ENCODE assay signal across 31 cellular contexts in the genomic region with DNA sequence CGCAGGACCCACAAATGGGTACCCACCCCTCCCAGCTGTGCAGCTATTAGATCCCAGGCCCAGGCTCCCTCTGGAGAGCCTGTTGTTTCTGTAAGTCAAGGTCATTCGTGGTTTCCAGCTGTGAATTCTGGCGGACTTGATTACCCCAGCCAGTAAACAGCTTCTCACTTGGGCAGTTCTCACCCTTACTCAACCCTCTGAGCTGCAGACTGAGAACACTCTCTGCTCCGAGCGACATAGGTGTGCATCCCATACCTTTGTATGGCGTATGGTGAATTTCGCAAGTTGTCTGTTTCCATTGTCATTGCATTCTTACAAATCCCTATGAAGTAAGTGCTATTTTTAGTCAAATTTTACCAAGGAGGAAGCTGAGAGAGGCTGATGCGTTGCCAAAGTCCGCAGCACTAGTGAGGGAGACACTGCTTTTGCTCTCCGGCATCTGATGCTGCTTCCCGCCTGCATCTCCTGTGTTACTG. TPM values are rescaled to one million over a fixed set of nuclear protein-coding genes. Genes with fewer than 3 reads are reported as not detected.
DNase-seq lines count a peak whose midpoint lies in the region; ATAC-seq, FAIRE-seq and TF ChIP-seq lines count a peak whose summit lies in the region.
"Had no signal": no experiment of that assay in that cellular context is flagged by ENCODE, and none has a peak within 500 bp of the region (broad histone marks: within the 10 kb centered on the region; RNA-seq: fewer than 3 reads in every experiment).

No MANE protein-coding gene starts in this region.

- H3K27me3 ChIP-seq in K562 (ENCODE audit: control insufficient read depth in 2 of 2, insufficient read depth in 2 of 2, low read length in 2 of 2) (no peaks in the 10 kb centered on the region), heart left ventricle (no peaks in the 10 kb centered on the region), psoas muscle (ENCODE audit: insufficient read depth in 3 of 3, low read length in 2 of 3) (no peaks in the 10 kb centered on the region)
- H3K27me3 ChIP-seq: BE2C had no signal

- TF ChIP-seq EP300 in K562 (IDR thresholded peaks at IDR 0.05; ENCODE audit: low read length), result no peak

- H3K36me3 Mint-ChIP-seq in glutamatergic neuron (ENCODE audit: unreplicated experiment), result peaks cover 5% of the 10 kb centered on the region
- H3K36me3 Mint-ChIP-seq: natural killer cell treated with Interleukin-12 subunit alpha and Interleukin-12 subunit beta and Interleukin-15 and Interleukin-18, amount 100 ng/mL, for 72 hours had no signal

- TF ChIP-seq CTCF in HEK293 (tag by site-specific recombination; IDR thresholded peaks at IDR 0.05), result no peak
- TF ChIP-seq CTCF in K562 (IDR thresholded peaks at IDR 0.05 in 2 of 3, conservative IDR thresholded peaks at IDR 0.05 in 1 of 3; ENCODE audit: insufficient read depth in 2 of 3, low read depth in 1 of 3, low read length in 3 of 3), result no peak
- no peak for TF ChIP-seq CTCF in heart left ventricle (IDR thresholded peaks at IDR 0.05)
- TF ChIP-seq CTCF in psoas muscle (IDR thresholded peaks at IDR 0.05), result no peak
- TF ChIP-seq CTCF in glutamatergic neuron (IDR thresholded peaks at IDR 0.05; ENCODE audit: partially characterized antibody, unreplicated experiment), result no peak

- no TSS peak for BruUV-seq in K562 (replicated peaks; lab: Mats Ljungman, UMichigan)

- H3K4me2 ChIP-seq in K562 (ENCODE audit: insufficient read depth, low read length), result no peak overlapping the region; the same call in 1 of the 2 replicates
- H3K4me2 ChIP-seq: A549, KMS-11 had no signal

- H3K4me1 Mint-ChIP-seq in glutamatergic neuron (ENCODE audit: low read depth, unreplicated experiment), result peaks cover 6% of the 10 kb centered on the region
- H3K4me1 Mint-ChIP-seq: activated B cell treated with CpG ODN at 0.5 μM for 24 hours; activated CD4-positive, alpha-beta memory T cell treated with anti-CD3 and anti-CD28 coated beads, Interleukin-2, amount 10 ng/mL, durations not matched to agents 7 days and 5 days had no signal

- H3K9me3 ChIP-seq in HEK293 (ENCODE audit: control insufficient read depth, insufficient read depth, low read depth, low read length) (no peaks in the 10 kb centered on the region), K562 (replicated peaks; ENCODE audit: control insufficient read depth, insufficient read depth, low read depth, low read length) (no peaks in the 10 kb centered on the region), heart left ventricle (no peaks in the 10 kb centered on the region), psoas muscle (no peaks in the 10 kb centered on the region)
- H3K9me3 ChIP-seq: A549, BE2C, prostate gland had no signal

- H3K9ac ChIP-seq in K562 (ENCODE audit: insufficient read depth in 1 of 2, low read depth in 2 of 2, low read length in 2 of 2), result no peak overlapping the region
- H3K9ac ChIP-seq: KMS-11 had no signal

- no peak for DNase-seq in K562 (ENCODE audit: extremely low read depth in 1 of 4, low spot score in 3 of 4)
- peak in 4 of 5 donors; percentile 46 to 66 (median 50) for DNase-seq in heart left ventricle
- DNase-seq in psoas muscle, result peak in 1 of 2 donors; percentile 76
- DNase-seq in glutamatergic neuron, result no peak
- no peak for DNase-seq in DMS153 treated with DMSO at 0.1 percent for 48 hours (lab: John Stamatoyannopoulos, UW; ENCODE audit: unreplicated experiment)
- no peak for DNase-seq in amniotic stem cell (lab: John Stamatoyannopoulos, UW)
- DNase-seq in SK-N-DZ (ENCODE audit: low spot score), result no peak
- DNase-seq: activated B cell treated with CpG ODN at 0.5 μM for 24 hours; activated CD4-positive, alpha-beta memory T cell treated with anti-CD3 and anti-CD28 coated beads, Interleukin-2, amount 10 ng/mL, durations not matched to agents 7 days and 5 days; activated gamma-delta T cell; amygdala; BE2C; caudate nucleus; DND-41; left colon; midbrain; NCI-H187 treated with DMSO at 0.1 percent for 48 hours; NCI-H526 treated with DMSO at 0.1 percent for 48 hours; stimulated activated CD4-positive, alpha-beta T cell treated with anti-CD3 and anti-CD28 coated beads, Interleukin-4, amount 100 ng/mL, for 4 hours; T-helper 9 cell had no signal

- no peak overlapping the region for H3K4me3 Mint-ChIP-seq in glutamatergic neuron (ENCODE audit: unreplicated experiment)
- H3K4me3 Mint-ChIP-seq: activated B cell treated with CpG ODN at 0.5 μM for 24 hours; activated CD4-positive, alpha-beta memory T cell treated with anti-CD3 and anti-CD28 coated beads, Interleukin-2, amount 10 ng/mL, durations not matched to agents 7 days and 5 days; natural killer cell treated with Interleukin-12 subunit alpha and Interleukin-12 subunit beta and Interleukin-15 and Interleukin-18, amount 100 ng/mL, for 72 hours; stimulated activated naive CD8-positive, alpha-beta T cell treated with anti-CD3 and anti-CD28 coated beads, Interleukin-15, Interleukin-2, amounts not matched to agents 100 ng/mL and 50 ng/mL, for 24 hours; type B pancreatic cell had no signal

- H3K9me3 Mint-ChIP-seq in glutamatergic neuron (ENCODE audit: unreplicated experiment), result no peaks in the 10 kb centered on the region
- H3K9me3 Mint-ChIP-seq: activated B cell treated with CpG ODN at 0.5 μM for 24 hours; activated CD4-positive, alpha-beta memory T cell treated with anti-CD3 and anti-CD28 coated beads, Interleukin-2, amount 10 ng/mL, durations not matched to agents 7 days and 5 days; natural killer cell treated with Interleukin-12 subunit alpha and Interleukin-12 subunit beta and Interleukin-15 and Interleukin-18, amount 100 ng/mL, for 72 hours; stimulated activated naive CD8-positive, alpha-beta T cell treated with anti-CD3 and anti-CD28 coated beads, Interleukin-15, Interleukin-2, amounts not matched to agents 100 ng/mL and 50 ng/mL, for 24 hours; type B pancreatic cell had no signal

- ATAC-seq in K562, result no peak
- peak; percentile 14 to 41 (median 38) for ATAC-seq in heart left ventricle
- peak; percentile 24 to 58 (median 44) for ATAC-seq in psoas muscle
- ATAC-seq: A549; left colon; natural killer cell treated with Interleukin-12 subunit alpha and Interleukin-12 subunit beta and Interleukin-15 and Interleukin-18, amount 100 ng/mL, for 72 hours had no signal

- TF ChIP-seq RAD21 in K562 (CRISPR knock-in tag; conservative IDR thresholded peaks at IDR 0.05 in 1 of 2, IDR thresholded peaks at IDR 0.05 in 1 of 2), result no peak

- H4K20me1 ChIP-seq in K562 (replicated peaks; ENCODE audit: control insufficient read depth, insufficient read depth, low read length), result no peaks in the 10 kb centered on the region

- H2AFZ ChIP-seq in K562 (ENCODE audit: low read depth, low read length), result no peak overlapping the region

- H3K4me3 ChIP-seq in HEK293 (ENCODE audit: low read depth, low read length), result no peak overlapping the region
- no peak overlapping the region for H3K4me3 ChIP-seq in K562
- H3K4me3 ChIP-seq in heart left ventricle, result no peak overlapping the region
- no peak overlapping the region for H3K4me3 ChIP-seq in psoas muscle
- H3K4me3 ChIP-seq: A549, prostate gland had no signal

- H3K27me3 Mint-ChIP-seq in glutamatergic neuron (ENCODE audit: unreplicated experiment), result no peaks in the 10 kb centered on the region
- H3K27me3 Mint-ChIP-seq: stimulated activated naive CD8-positive, alpha-beta T cell treated with anti-CD3 and anti-CD28 coated beads, Interleukin-15, Interleukin-2, amounts not matched to agents 100 ng/mL and 50 ng/mL, for 24 hours; type B pancreatic cell had no signal

- H3K27ac ChIP-seq in HEK293 (ENCODE audit: extremely low read depth, low read depth, low read length), result no peak overlapping the region
- H3K27ac ChIP-seq in K562 (ENCODE audit: extremely low read depth, low read depth, low read length), result no peak overlapping the region
- peak overlapping the region; percentile 30 to 99 (median 96) for H3K27ac ChIP-seq in heart left ventricle
- H3K27ac ChIP-seq in psoas muscle, result peak overlapping the region; percentile 99
- H3K27ac ChIP-seq: A549, KMS-11, prostate gland, RWPE1 had no signal

- H3K36me3 ChIP-seq in HEK293 (ENCODE audit: control insufficient read depth in 2 of 2, insufficient read depth in 1 of 2, low read length in 2 of 2), result no peaks in the 10 kb centered on the region
- no peaks in the 10 kb centered on the region for H3K36me3 ChIP-seq in K562 (ENCODE audit: control insufficient read depth, insufficient read depth, low read length)
- peaks cover 0 to 63% (median 5%) of the 10 kb centered on the region in 9 donors for H3K36me3 ChIP-seq in heart left ventricle
- H3K36me3 ChIP-seq in psoas muscle (ENCODE audit: insufficient read depth in 1 of 2, low read depth in 1 of 2), result peaks cover 12 to 61% of the 10 kb centered on the region in 2 donors
- H3K36me3 ChIP-seq: BE2C, prostate gland had no signal

- POLR2A ChIA-PET in HEK293 (lab: Yijun Ruan, JAX) (interaction anchor here (0.5 kb wide), 1 partner anchor 48 kb away, joined by 3 read pairs; no protein-coding TSS in a partner anchor), K562 (lab: Yijun Ruan, JAX) (interaction anchor here (0.6 to 2.4 kb wide), 5 partner anchors 10 to 253 kb away, joined by 3 to 12 read pairs (median 3); a partner anchor contains a TSS)

- H3K4me1 ChIP-seq in HEK293 (ENCODE audit: control insufficient read depth, insufficient read depth, low read length) (no peaks in the 10 kb centered on the region), K562 (replicated peaks in 1 of 2; ENCODE audit: control insufficient read depth in 2 of 2, insufficient read depth in 2 of 2, low read length in 2 of 2) (peaks cover 6 to 25% of the 10 kb centered on the region in 2 experiments; a peak in 3 of 5 replicates), heart left ventricle (peaks cover 4 to 100% (median 92%) of the 10 kb centered on the region in 12 donors), psoas muscle (peaks cover 99% of the 10 kb centered on the region)
- H3K4me1 ChIP-seq: prostate gland had no signal

- H3K27ac Mint-ChIP-seq in glutamatergic neuron (ENCODE audit: unreplicated experiment), result no peak overlapping the region
- H3K27ac Mint-ChIP-seq: activated B cell treated with CpG ODN at 0.5 μM for 24 hours; activated CD4-positive, alpha-beta memory T cell treated with anti-CD3 and anti-CD28 coated beads, Interleukin-2, amount 10 ng/mL, durations not matched to agents 7 days and 5 days; natural killer cell treated with Interleukin-12 subunit alpha and Interleukin-12 subunit beta and Interleukin-15 and Interleukin-18, amount 100 ng/mL, for 72 hours; stimulated activated naive CD8-positive, alpha-beta T cell treated with anti-CD3 and anti-CD28 coated beads, Interleukin-15, Interleukin-2, amounts not matched to agents 100 ng/mL and 50 ng/mL, for 24 hours; type B pancreatic cell had no signal

- intact Hi-C loops in K562 (cut with micrococcal nuclease), result loop anchor here (10.0 kb wide), 1 partner anchor 186 kb away; no protein-coding TSS in a partner anchor
- intact Hi-C loops in heart left ventricle (cut with DNase I), result loop anchor here in 4 of 10 donors (5.0 to 10.0 kb wide), 3 partner anchors 94 to 244 kb away; a partner anchor contains a TSS
- intact Hi-C loops in psoas muscle (cut with DNase I), result no loop called here

- 53% methylated on average over 11 of the region's 11 CpGs for WGBS in K562 (ENCODE audit: insufficient coverage, low coverage, missing lambda C conversion rate)
- 18 to 21% (median 19%) methylated on average over 11 of the region's 11 CpGs for WGBS in heart left ventricle, 4 donors
- WGBS in psoas muscle, 3 donors, result 14 to 27% (median 15%) methylated on average over 11 of the region's 11 CpGs

- CTCF ChIA-PET in HEK293 (lab: Yijun Ruan, JAX), result interaction anchor here (0.6 to 1.2 kb wide), 10 partner anchors 8 to 240 kb away, joined by 3 to 6 read pairs (median 3); no protein-coding TSS in a partner anchor
- CTCF ChIA-PET in K562 (lab: Yijun Ruan, JAX; ENCODE audit: low intra/inter-chr PET ratio), result no interaction called here

- no peak for FAIRE-seq in K562 (lab: Jason Lieb, UNC)
- FAIRE-seq: A549, GM12891 had no signal

- no peaks in the 10 kb centered on the region for H3K9me1 ChIP-seq in K562 (ENCODE audit: control insufficient read depth, insufficient read depth, low read length)

- no peaks in the 10 kb centered on the region for H3K79me2 ChIP-seq in K562 (ENCODE audit: control insufficient read depth, insufficient read depth, low read length)

- TF ChIP-seq POLR2A in K562 (conservative IDR thresholded peaks at IDR 0.05) (no peak), heart left ventricle (IDR thresholded peaks at IDR 0.05) (peak; percentile 39 to 49)

- in situ Hi-C loops in K562 (cut with MboI), result no loop called here

RNA-seq across cellular contexts. Expression of a gene that starts 11.3 kb away (rescaled TPM):
- 0.23 and 0.32 TPM in 2 replicates for total RNA-seq in K562 (2011; cell fraction: chromatin; rRNA removed; ENCODE audit: low replicate concordance)
- total RNA-seq in K562 (2011; cell fraction: nucleolus; rRNA removed), result 0.13 and 0.33 TPM in 2 replicates
- 0.23 and 0.37 TPM in 2 replicates for total RNA-seq in K562 (2011; cell fraction: nucleoplasm; rRNA removed)
- total RNA-seq in K562 (2014; rRNA removed) (0.05 and 0.08 TPM in 2 replicates), K562 (2014; rRNA removed; fragmentation: Illumina TruSeq; extraction: Trizol) (0.03 and 0.07 TPM in 2 replicates), K562 (2015; rRNA removed; fragmentation: Illumina TruSeq; extraction: Trizol) (0.07 and 0.15 TPM in 2 replicates), K562 (2021) (0.07 and 0.13 TPM in 2 replicates), heart left ventricle (100 to 1,000 TPM in 8 of 9 donors, 10 to 100 TPM in 1; 82.2 to 258 (median 172) TPM), psoas muscle (100 to 1,000 TPM; 199 to 461 (median 304) TPM), glutamatergic neuron (ENCODE audit: unreplicated experiment) (6.8 TPM)
- polyA plus RNA-seq in K562 (2011; rRNA removed) (0.07 and 0.20 TPM in 2 replicates), K562 (2014; fragmentation: Illumina TruSeq; extraction: Trizol) (0.04 and 0.08 TPM in 2 replicates), K562 (2014; fragmentation: Nextera tagmentation; extraction: Ambion mirVana) (not detected), K562 (2014; rRNA removed) (0.09 and 1.0 TPM in 2 replicates), heart left ventricle (100 to 1,000 TPM; 110 to 144 TPM), psoas muscle (100 to 1,000 TPM in 2 of 3 donors, 10 to 100 TPM in 1; 75.7 to 357 (median 117) TPM)
- polyA plus RNA-seq in K562 (2011; cell fraction: cytosol; rRNA removed), result 0.12 and 0.39 TPM in 2 replicates
- 0.20 and 0.25 TPM in 2 replicates for polyA plus RNA-seq in K562 (2011; cell fraction: nucleus; rRNA removed)
- polyA plus RNA-seq in K562 (2012), result 0.12 and 0.26 TPM in 2 replicates
- polyA minus RNA-seq in K562 (2011; rRNA and poly(A)+ RNA removed), result 0.03 and 0.07 TPM in 2 replicates
- polyA minus RNA-seq in K562 (2011; cell fraction: cytosol; rRNA and poly(A)+ RNA removed), result 0.18 TPM in 1 of 2 replicates, not detected in the other
- polyA minus RNA-seq in K562 (2011; cell fraction: nucleus; rRNA and poly(A)+ RNA removed), result 0.22 and 0.27 TPM in 2 replicates
- 0.12 and 0.14 TPM in 2 replicates for polyA plus RNA-seq in SK-N-DZ (2014; cell fraction: cytosol; rRNA removed)
- 0.05 and 0.64 TPM in 2 replicates for polyA plus RNA-seq in SK-N-DZ (2014; cell fraction: nucleus; rRNA removed)

RNA-seq across cellular contexts. Expression of a gene that starts 56.0 kb away (rescaled TPM):
- 0.14 TPM in 1 of 2 replicates, not detected in the other for total RNA-seq in K562 (2011; cell fraction: chromatin; rRNA removed; ENCODE audit: low replicate concordance)
- total RNA-seq in K562 (2011; cell fraction: nucleolus; rRNA removed), result 0.26 TPM in 1 of 2 replicates, not detected in the other
- total RNA-seq in K562 (2011; cell fraction: nucleoplasm; rRNA removed), result 0.15 TPM in 1 of 2 replicates, not detected in the other
- not detected in 2 replicates for total RNA-seq in K562 (2014; rRNA removed)
- not detected in 2 replicates for total RNA-seq in K562 (2014; rRNA removed; fragmentation: Illumina TruSeq; extraction: Trizol)
- total RNA-seq in K562 (2015; rRNA removed; fragmentation: Illumina TruSeq; extraction: Trizol), result not detected in 2 replicates
- total RNA-seq in K562 (2021), result not detected in 2 replicates
- polyA plus RNA-seq in K562 (2011; rRNA removed), result not detected in 2 replicates
- polyA plus RNA-seq in K562 (2011; cell fraction: cytosol; rRNA removed), result 0.06 TPM in 1 of 2 replicates, not detected in the other
- polyA plus RNA-seq in K562 (2011; cell fraction: nucleus; rRNA removed), result 0.06 TPM in 1 of 2 replicates, not detected in the other
- not detected in 2 replicates for polyA plus RNA-seq in K562 (2012)
- polyA plus RNA-seq in K562 (2014; fragmentation: Illumina TruSeq; extraction: Trizol), result not detected in 2 replicates
- polyA plus RNA-seq in K562 (2014; fragmentation: Nextera tagmentation; extraction: Ambion mirVana), result under 1 TPM in 1 of 2 experiments, not detected in 1; 0.04 TPM
- polyA plus RNA-seq in K562 (2014; rRNA removed), result not detected in 2 replicates
- not detected in 2 replicates for polyA minus RNA-seq in K562 (2011; rRNA and poly(A)+ RNA removed)
- polyA minus RNA-seq in K562 (2011; cell fraction: cytosol; rRNA and poly(A)+ RNA removed), result not detected in 2 replicates
- polyA minus RNA-seq in K562 (2011; cell fraction: nucleus; rRNA and poly(A)+ RNA removed), result not detected in 2 replicates
- total RNA-seq in heart left ventricle, result 1 to 10 TPM in 3 of 9 donors, under 1 TPM in 5, not detected in 1; 0.14 to 2.9 (median 0.74) TPM
- 1 to 10 TPM in 1 of 2 donors, under 1 TPM in 1; 0.17 to 1.9 TPM for polyA plus RNA-seq in heart left ventricle
- total RNA-seq in psoas muscle, result 1 to 10 TPM in 1 of 4 donors, under 1 TPM in 3; 0.23 to 1.9 (median 0.44) TPM
- polyA plus RNA-seq in psoas muscle, result under 1 TPM; 0.13 to 0.34 (median 0.21) TPM
- total RNA-seq in glutamatergic neuron (ENCODE audit: unreplicated experiment), result 0.25 TPM
- not detected in 2 replicates for polyA plus RNA-seq in SK-N-DZ (2014; cell fraction: cytosol; rRNA removed)
- 0.30 TPM in 1 of 2 replicates, not detected in the other for polyA plus RNA-seq in SK-N-DZ (2014; cell fraction: nucleus; rRNA removed)
- total RNA-seq: activated B cell treated with CpG ODN at 0.5 μM for 24 hours; activated CD4-positive, alpha-beta memory T cell treated with anti-CD3 and anti-CD28 coated beads, Interleukin-2, amount 10 ng/mL, durations not matched to agents 7 days and 5 days; glomerular endothelial cell; HT1080; left colon; natural killer cell treated with Interleukin-12 subunit alpha and Interleukin-12 subunit beta and Interleukin-15 and Interleukin-18, amount 100 ng/mL, for 72 hours; prostate gland had no signal

Comparison
In these comparisons a context has a peak if more than half of its experiments do, and no peak if none do; other contexts are left out.
1. H3K27ac ChIP-seq: peak in heart left ventricle (12 of 12) and psoas muscle (single experiment); none in HEK293 (single experiment) and K562 (single experiment).
2. DNase-seq: peak in heart left ventricle (4 of 5); none in K562 (0 of 4), glutamatergic neuron (single experiment), DMS153 treated with DMSO at 0.1 percent for 48 hours (single experiment), amniotic stem cell (single experiment) and SK-N-DZ (single experiment).
3. RNA of a gene that starts 11.3 kb away (total RNA-seq): 199 to 461 TPM in psoas muscle and 82.2 to 258 TPM in heart left ventricle; 6.8 TPM in glutamatergic neuron (single experiment) and 0.03 to 0.37 TPM in K562; every median in the first group is over 10 times any median in the second.